Comparison of ENCODE assay signal across 1 cellular context in genomic region chr1:204345425-204345824, GRCh38.
A peak's percentile ranks its signal among the peaks of the same experiment; 100 is the strongest.
TF ChIP-seq lines count a peak whose summit lies in the region.

No MANE protein-coding gene starts in this region.

TF ChIP-seq in HEK293, 187 proteins besides CTCF, POLR2A, EP300 and RAD21 (continued from another document):
- TF ChIP-seq, protein P1, sequence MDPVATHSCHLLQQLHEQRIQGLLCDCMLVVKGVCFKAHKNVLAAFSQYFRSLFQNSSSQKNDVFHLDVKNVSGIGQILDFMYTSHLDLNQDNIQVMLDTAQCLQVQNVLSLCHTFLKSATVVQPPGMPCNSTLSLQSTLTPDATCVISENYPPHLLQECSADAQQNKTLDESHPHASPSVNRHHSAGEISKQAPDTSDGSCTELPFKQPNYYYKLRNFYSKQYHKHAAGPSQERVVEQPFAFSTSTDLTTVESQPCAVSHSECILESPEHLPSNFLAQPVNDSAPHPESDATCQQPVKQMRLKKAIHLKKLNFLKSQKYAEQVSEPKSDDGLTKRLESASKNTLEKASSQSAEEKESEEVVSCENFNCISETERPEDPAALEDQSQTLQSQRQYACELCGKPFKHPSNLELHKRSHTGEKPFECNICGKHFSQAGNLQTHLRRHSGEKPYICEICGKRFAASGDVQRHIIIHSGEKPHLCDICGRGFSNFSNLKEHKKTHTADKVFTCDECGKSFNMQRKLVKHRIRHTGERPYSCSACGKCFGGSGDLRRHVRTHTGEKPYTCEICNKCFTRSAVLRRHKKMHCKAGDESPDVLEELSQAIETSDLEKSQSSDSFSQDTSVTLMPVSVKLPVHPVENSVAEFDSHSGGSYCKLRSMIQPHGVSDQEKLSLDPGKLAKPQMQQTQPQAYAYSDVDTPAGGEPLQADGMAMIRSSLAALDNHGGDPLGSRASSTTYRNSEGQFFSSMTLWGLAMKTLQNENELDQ (tag by site-specific recombination; IDR thresholded peaks at IDR 0.05; ENCODE audit: low read depth) = no peak
- TF ChIP-seq RBAK (tag by site-specific recombination; IDR thresholded peaks at IDR 0.05) (no peak), SP7 (tag by site-specific recombination; IDR thresholded peaks at IDR 0.05) (no peak), ZNF501 (tag by site-specific recombination; IDR thresholded peaks at IDR 0.05) (no peak), KLF1 (tag by site-specific recombination; IDR thresholded peaks at IDR 0.05) (no peak), PRDM2 (tag by site-specific recombination; IDR thresholded peaks at IDR 0.05; ENCODE audit: borderline replicate concordance) (no peak), EGR2 (tag by site-specific recombination; IDR thresholded peaks at IDR 0.05; ENCODE audit: low read depth) (peak; percentile 87)
- TF ChIP-seq, protein P2, sequence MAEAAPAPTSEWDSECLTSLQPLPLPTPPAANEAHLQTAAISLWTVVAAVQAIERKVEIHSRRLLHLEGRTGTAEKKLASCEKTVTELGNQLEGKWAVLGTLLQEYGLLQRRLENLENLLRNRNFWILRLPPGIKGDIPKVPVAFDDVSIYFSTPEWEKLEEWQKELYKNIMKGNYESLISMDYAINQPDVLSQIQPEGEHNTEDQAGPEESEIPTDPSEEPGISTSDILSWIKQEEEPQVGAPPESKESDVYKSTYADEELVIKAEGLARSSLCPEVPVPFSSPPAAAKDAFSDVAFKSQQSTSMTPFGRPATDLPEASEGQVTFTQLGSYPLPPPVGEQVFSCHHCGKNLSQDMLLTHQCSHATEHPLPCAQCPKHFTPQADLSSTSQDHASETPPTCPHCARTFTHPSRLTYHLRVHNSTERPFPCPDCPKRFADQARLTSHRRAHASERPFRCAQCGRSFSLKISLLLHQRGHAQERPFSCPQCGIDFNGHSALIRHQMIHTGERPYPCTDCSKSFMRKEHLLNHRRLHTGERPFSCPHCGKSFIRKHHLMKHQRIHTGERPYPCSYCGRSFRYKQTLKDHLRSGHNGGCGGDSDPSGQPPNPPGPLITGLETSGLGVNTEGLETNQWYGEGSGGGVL (tag by site-specific recombination; IDR thresholded peaks at IDR 0.05) = peak; percentile 46; the same call in 1 of the 2 replicates
TF ChIP-seq in HEK293: peak in this region for 3.
